Comparison of ENCODE assay signal across 8 cellular contexts in the genomic region with DNA sequence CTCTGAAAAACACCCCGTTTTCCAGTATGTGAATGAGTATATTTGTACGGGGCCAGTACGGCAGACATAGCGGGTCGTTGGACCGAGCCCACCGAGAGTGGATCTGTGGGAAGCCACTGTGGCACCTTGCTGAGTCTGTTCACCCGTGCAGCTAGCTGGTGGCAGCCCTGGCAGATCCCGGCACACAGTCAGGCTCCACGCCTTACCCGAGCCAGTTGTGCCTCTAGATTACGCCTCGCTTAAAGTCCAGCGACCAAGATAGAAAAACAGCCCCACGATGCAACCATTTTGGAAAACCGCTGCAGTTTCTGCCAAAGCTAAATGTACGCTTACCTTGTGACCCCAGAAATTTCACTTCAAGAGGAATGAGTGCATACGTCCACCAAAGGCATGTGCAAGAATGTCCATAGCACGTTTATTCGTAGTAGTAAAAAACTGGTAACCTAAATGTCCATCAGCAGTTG. TPM values are rescaled to one million over a fixed set of nuclear protein-coding genes. Genes with fewer than 3 reads are reported as not detected.
A peak's percentile ranks its signal among the peaks of the same experiment; 100 is the strongest.
DNase-seq lines count a peak whose midpoint lies in the region; ATAC-seq lines count a peak whose summit lies in the region.

No MANE protein-coding gene starts in this region.

- H3K9ac ChIP-seq in skeletal muscle satellite cell (ENCODE audit: low read depth, low read length) = peak overlapping the region; percentile 88

- no peaks in the 10 kb centered on the region for H3K9me3 Mint-ChIP-seq in activated CD8-positive, alpha-beta T cell treated with anti-CD3 and anti-CD28 coated beads, Interleukin-2, amount 10 ng/mL, durations not matched to agents 7 days and 5 days (ENCODE audit: insufficient read depth)

- H3K27me3 ChIP-seq in skeletal muscle satellite cell (ENCODE audit: control insufficient read depth, insufficient read depth, low read length) = no peaks in the 10 kb centered on the region

- peak overlapping the region; percentile 99 for H3K27ac Mint-ChIP-seq in activated CD8-positive, alpha-beta T cell treated with anti-CD3 and anti-CD28 coated beads, Interleukin-2, amount 10 ng/mL, durations not matched to agents 7 days and 5 days

- peak overlapping the region; percentile 84 for H3K4me3 ChIP-seq in skeletal muscle satellite cell (ENCODE audit: low read length)

- peak overlapping the region; percentile 91 for H3K4me3 Mint-ChIP-seq in activated CD8-positive, alpha-beta T cell treated with anti-CD3 and anti-CD28 coated beads, Interleukin-2, amount 10 ng/mL, durations not matched to agents 7 days and 5 days

- intact Hi-C loops in left ventricle myocardium superior (cut with micrococcal nuclease) = no loop called here

- H3K9me3 ChIP-seq in skeletal muscle satellite cell (replicated peaks; ENCODE audit: low read length) = no peaks in the 10 kb centered on the region

- CTCF ChIA-PET in activated CD8-positive, alpha-beta T cell treated with anti-CD3 and anti-CD28 coated beads, Interleukin-2, amount 10 ng/mL, durations not matched to agents 7 days and 5 days (lab: Charles Lee) = interaction anchor here (1.0 to 1.8 kb wide), 5 partner anchors 18 to 220 kb away, joined by 3 to 8 read pairs (median 6); no protein-coding TSS in a partner anchor

- POLR2A ChIA-PET in activated CD8-positive, alpha-beta T cell treated with anti-CD3 and anti-CD28 coated beads, Interleukin-2, amount 10 ng/mL, durations not matched to agents 7 days and 5 days (lab: Charles Lee) = interaction anchor here (0.5 to 2.6 kb wide), 15 partner anchors 10 to 401 kb away, joined by 3 to 21 read pairs (median 4); a partner anchor contains a TSS

- peak; percentile 58 for DNase-seq in GDM1 (lab: John Stamatoyannopoulos, UW)
- DNase-seq in activated CD8-positive, alpha-beta T cell treated with anti-CD3 and anti-CD28 coated beads, Interleukin-2, amount 10 ng/mL, durations not matched to agents 7 days and 5 days = no peak
- DNase-seq in left ventricle myocardium superior = no peak
- DNase-seq in AML-193 (lab: John Stamatoyannopoulos, UW) = no peak
- DNase-seq in stimulated activated CD4-positive, alpha-beta T cell treated with anti-CD3 and anti-CD28 coated beads, Interleukin-4, amount 100 ng/mL, for 4 hours = no peak
- DNase-seq in NCI-H226 = no peak

- H3K36me3 Mint-ChIP-seq in activated CD8-positive, alpha-beta T cell treated with anti-CD3 and anti-CD28 coated beads, Interleukin-2, amount 10 ng/mL, durations not matched to agents 7 days and 5 days (ENCODE audit: low read depth) = peaks cover 21% of the 10 kb centered on the region

- H3K27me3 Mint-ChIP-seq in activated CD8-positive, alpha-beta T cell treated with anti-CD3 and anti-CD28 coated beads, Interleukin-2, amount 10 ng/mL, durations not matched to agents 7 days and 5 days (ENCODE audit: low read depth) = peaks cover 6% of the 10 kb centered on the region

- no peaks in the 10 kb centered on the region for H3K36me3 ChIP-seq in skeletal muscle satellite cell (ENCODE audit: insufficient read depth, low read length)

- ATAC-seq in HG02884 (IDR thresholded peaks at IDR 0.05; ENCODE audit: unreplicated experiment) = peak; percentile 27
- peak; percentile 50 for ATAC-seq in activated CD8-positive, alpha-beta T cell treated with anti-CD3 and anti-CD28 coated beads, Interleukin-2, amount 10 ng/mL, durations not matched to agents 7 days and 5 days
- peak; percentile 52 for ATAC-seq in left ventricle myocardium superior

- peaks cover 43% of the 10 kb centered on the region for H3K4me1 Mint-ChIP-seq in activated CD8-positive, alpha-beta T cell treated with anti-CD3 and anti-CD28 coated beads, Interleukin-2, amount 10 ng/mL, durations not matched to agents 7 days and 5 days (ENCODE audit: low read depth)

- H3K4me2 ChIP-seq in skeletal muscle satellite cell (ENCODE audit: low read length) = peak overlapping the region; percentile 95

- peaks cover 4% of the 10 kb centered on the region for H3K4me1 ChIP-seq in skeletal muscle satellite cell (ENCODE audit: control insufficient read depth, insufficient read depth, low read length)

RNA-seq across cellular contexts. Expression of a gene that starts 0.5 kb away (rescaled TPM):
- total RNA-seq in activated CD8-positive, alpha-beta T cell treated with anti-CD3 and anti-CD28 coated beads, Interleukin-2, amount 10 ng/mL, durations not matched to agents 7 days and 5 days = 10 to 100 TPM; 64.3 to 68.3 TPM
- 45.2 TPM for total RNA-seq in left ventricle myocardium superior
- total RNA-seq in skeletal muscle satellite cell (2012; rRNA removed) = 20.5 and 24.1 TPM in 2 replicates

RNA-seq across cellular contexts. Expression of a gene that starts 46.5 kb away (rescaled TPM):
- total RNA-seq in activated CD8-positive, alpha-beta T cell treated with anti-CD3 and anti-CD28 coated beads, Interleukin-2, amount 10 ng/mL, durations not matched to agents 7 days and 5 days = 10 to 100 TPM; 51.1 to 52.5 TPM
- total RNA-seq in left ventricle myocardium superior = 24.8 TPM
- total RNA-seq in skeletal muscle satellite cell (2012; rRNA removed) = 18.8 and 23.8 TPM in 2 replicates
